ENCODE assay signal across 1 cellular context in the genomic region with DNA sequence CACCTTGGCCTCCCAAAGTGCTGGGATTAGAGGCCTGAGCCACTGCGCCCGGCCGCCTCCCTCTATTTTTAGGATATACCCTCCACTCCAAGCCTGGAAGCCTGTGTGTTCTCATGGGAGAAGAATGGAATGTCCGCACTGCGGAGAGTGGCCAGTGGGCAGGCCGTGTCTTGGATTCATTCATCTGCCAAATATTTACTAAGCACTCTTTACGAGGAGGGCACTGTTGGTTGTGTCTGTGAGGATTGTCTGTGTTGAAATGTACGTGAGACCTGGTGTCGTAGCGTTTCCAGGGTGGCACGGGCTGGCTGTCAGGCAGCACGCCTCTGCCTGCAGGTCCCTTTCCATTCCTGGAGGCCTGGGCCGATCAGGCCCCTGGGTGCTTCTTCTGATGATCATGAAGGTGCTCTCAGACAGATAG.
TF ChIP-seq lines count a peak whose summit lies in the region.

No MANE protein-coding gene starts in this region.

TF ChIP-seq in IMR-90, 13 proteins besides CTCF, POLR2A, EP300 and RAD21:
- TF ChIP-seq USF2 (IDR thresholded peaks at IDR 0.05; ENCODE audit: low read depth, low read length) (no peak), MAZ (IDR thresholded peaks at IDR 0.05; ENCODE audit: borderline replicate concordance, low read depth, low read length) (no peak), RCOR1 (IDR thresholded peaks at IDR 0.05; ENCODE audit: insufficient replicate concordance, low read length) (no peak), NFE2L2 (IDR thresholded peaks at IDR 0.05; ENCODE audit: low read depth, low read length) (no peak), ELK1 (IDR thresholded peaks at IDR 0.05; ENCODE audit: borderline replicate concordance, low read depth, low read length) (no peak), MAFK (IDR thresholded peaks at IDR 0.05; ENCODE audit: low read depth, low read length) (no peak), RFX5 (IDR thresholded peaks at IDR 0.05; ENCODE audit: low read depth, low read length) (no peak), CEBPB (IDR thresholded peaks at IDR 0.05; ENCODE audit: low read depth, low read length) (no peak), BHLHE40 (IDR thresholded peaks at IDR 0.05; ENCODE audit: low read depth, low read length) (no peak), FOS (IDR thresholded peaks at IDR 0.05; ENCODE audit: low read depth, low read length) (no peak), CHD1 (IDR thresholded peaks at IDR 0.05; ENCODE audit: low read depth, low read length) (no peak), SMC3 (IDR thresholded peaks at IDR 0.05; ENCODE audit: low read depth, low read length) (no peak), MXI1 (IDR thresholded peaks at IDR 0.05; ENCODE audit: borderline replicate concordance, low read depth, low read length) (no peak)
TF ChIP-seq in IMR-90: peak in this region for 0.
